37 cellular contexts compared by ENCODE assay signal in the genomic region with DNA sequence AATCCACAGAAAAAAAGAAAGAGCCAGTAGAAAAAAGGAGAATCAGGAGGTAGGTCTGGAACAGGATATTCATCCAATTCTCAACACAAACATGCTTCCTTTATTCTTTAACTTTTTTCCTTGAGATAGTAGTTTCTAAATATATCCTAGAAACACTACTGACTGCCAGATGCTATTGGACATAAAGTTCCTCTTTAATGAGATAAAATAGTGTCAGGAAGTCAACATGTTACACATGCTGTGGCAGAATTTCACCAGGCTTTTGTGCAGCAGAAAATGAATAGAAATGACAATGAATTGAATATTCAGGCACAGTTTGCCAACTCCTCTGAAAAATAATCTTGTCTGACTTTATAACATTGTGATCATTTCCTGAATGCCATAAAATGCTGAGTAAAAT.
DNase-seq lines count a peak whose midpoint lies in the region; ATAC-seq, FAIRE-seq and TF ChIP-seq lines count a peak whose summit lies in the region.
"Had no signal": no experiment of that assay in that cellular context is flagged by ENCODE, and none has a peak within 500 bp of the region (broad histone marks: within the 10 kb centered on the region; RNA-seq: fewer than 3 reads in every experiment).

No MANE protein-coding gene starts in this region.

- H3K4me1 ChIP-seq in liver (ENCODE audit: control insufficient read depth in 4 of 4, insufficient read depth in 4 of 4, low read length in 3 of 4) (no peaks in the 10 kb centered on the region), HepG2 (ENCODE audit: insufficient read depth, low read length) (no peaks in the 10 kb centered on the region), H1 (replicated peaks in 1 of 4; ENCODE audit: control insufficient read depth in 3 of 4, insufficient read depth in 4 of 4, low read length in 3 of 4) (peaks cover 4 to 37% (median 12%) of the 10 kb centered on the region in 4 experiments; a peak in 6 of 7 replicates), transverse colon (no peaks in the 10 kb centered on the region)
- H3K4me1 ChIP-seq: A549, breast epithelium, gastrocnemius medialis, psoas muscle, tibial artery had no signal

- H3K4me2 ChIP-seq in HepG2 (ENCODE audit: low read depth, low read length): no peak overlapping the region
- H3K4me2 ChIP-seq in H1 (ENCODE audit: insufficient read depth in 1 of 2, low read depth in 2 of 2, low read length in 2 of 2): no peak overlapping the region
- H3K4me2 ChIP-seq: A549 had no signal

- POLR2A ChIA-PET in HepG2 (lab: Yijun Ruan, JAX): no interaction called here
- POLR2A ChIA-PET in H1 (lab: Charles Lee; ENCODE audit: partially characterized antibody): no interaction called here

- no peak overlapping the region for H2AK5ac ChIP-seq in H1 (ENCODE audit: low read depth, low read length)

- no peak overlapping the region for H2BK12ac ChIP-seq in H1 (ENCODE audit: low read depth, low read length)

- FAIRE-seq in HepG2 (lab: Jason Lieb, UNC): no peak
- FAIRE-seq in H1 (lab: Jason Lieb, UNC): no peak
- FAIRE-seq: A549 had no signal

- BruUV-seq in HepG2 (replicated peaks; lab: Mats Ljungman, UMichigan): no TSS peak

- H4K5ac ChIP-seq in H1 (ENCODE audit: insufficient read length, low read depth, low read length): peak overlapping the region; percentile 96

- no peak for TF ChIP-seq POLR2A in HepG2 (IDR thresholded peaks at IDR 0.05; ENCODE audit: insufficient read depth in 1 of 2, low read depth in 2 of 2, low read length in 2 of 2)
- no peak for TF ChIP-seq POLR2A in H1 (IDR thresholded peaks at IDR 0.05; ENCODE audit: control extremely low read depth in 1 of 2, low read depth in 2 of 2, low read length in 2 of 2)
- no peak for TF ChIP-seq POLR2A in transverse colon (IDR thresholded peaks at IDR 0.05)

- H2BK15ac ChIP-seq in H1 (ENCODE audit: low read length): no peak overlapping the region

- no peak overlapping the region for H3K4me3 ChIP-seq in liver (ENCODE audit: low read depth in 1 of 3, low read length in 3 of 3)
- no peak overlapping the region for H3K4me3 ChIP-seq in HepG2 (replicated peaks in 1 of 3; ENCODE audit: insufficient read depth in 1 of 3, low read depth in 2 of 3, low read length in 3 of 3)
- H3K4me3 ChIP-seq in H1 (ENCODE audit: extremely low read depth in 1 of 4, insufficient read depth in 2 of 4, low read depth in 3 of 4, low read length in 4 of 4): no peak overlapping the region
- no peak overlapping the region for H3K4me3 ChIP-seq in transverse colon
- H3K4me3 ChIP-seq: A549, breast epithelium, gastrocnemius medialis, psoas muscle, tibial artery had no signal

- H3K36me3 ChIP-seq in liver (ENCODE audit: control insufficient read depth in 4 of 4, insufficient read depth in 3 of 4, low read depth in 1 of 4, low read length in 3 of 4) (no peaks in the 10 kb centered on the region), HepG2 (replicated peaks in 1 of 2; ENCODE audit: control insufficient read depth in 1 of 2, insufficient read depth in 2 of 2, low read length in 2 of 2) (no peaks in the 10 kb centered on the region), H1 (ENCODE audit: control insufficient read depth in 2 of 4, insufficient read depth in 4 of 4, low read length in 3 of 4) (no peaks in the 10 kb centered on the region), transverse colon (no peaks in the 10 kb centered on the region)
- H3K36me3 ChIP-seq: breast epithelium, gastrocnemius medialis, tibial artery had no signal

- in situ Hi-C loops in HepG2 (cut with HindIII; ENCODE audit: extremely low pct_ligation_motif_present, low pct_unique_long_range_greater_than_20kb) (no loop called here), transverse colon (cut with MboI; ENCODE audit: low pct_ligation_motif_present in 1 of 4, low pct_unique_long_range_greater_than_20kb in 1 of 4, low sequenced_read_pairs in 3 of 4) (no loop called here)

- TF ChIP-seq EP300 in HepG2 (IDR thresholded peaks at IDR 0.05; ENCODE audit: low read depth in 2 of 2, low read length in 2 of 2): no peak
- TF ChIP-seq EP300 in HepG2 (CRISPR knock-in tag; IDR thresholded peaks at IDR 0.05; ENCODE audit: borderline replicate concordance): no peak
- TF ChIP-seq EP300 in H1 (IDR thresholded peaks at IDR 0.05; ENCODE audit: borderline replicate concordance in 1 of 2, low read depth in 2 of 2, low read length in 2 of 2): no peak
- no peak for TF ChIP-seq EP300 in transverse colon (IDR thresholded peaks at IDR 0.05; ENCODE audit: low read depth)

- H2BK120ac ChIP-seq in H1 (replicated peaks; ENCODE audit: low read depth, low read length): peak overlapping the region; percentile 91

- no peak overlapping the region for H2AFZ ChIP-seq in HepG2 (ENCODE audit: low read length)
- H2AFZ ChIP-seq in H1 (ENCODE audit: low read length): no peak overlapping the region

- H3K18ac ChIP-seq in H1 (ENCODE audit: extremely low read depth, low read length): no peak overlapping the region; the same call in 1 of the 2 replicates

- no peak overlapping the region for H4K8ac ChIP-seq in H1 (ENCODE audit: extremely low read depth, insufficient read depth, low read length)

- CTCF ChIA-PET in HepG2 (lab: Yijun Ruan, JAX; ENCODE audit: low intra/inter-chr PET ratio, low total read pairs): no interaction called here
- CTCF ChIA-PET in H1 (lab: Charles Lee; ENCODE audit: partially characterized antibody): interaction anchor here (0.6 to 1.6 kb wide), 2 partner anchors 11 to 145 kb away, joined by 3 to 5 read pairs; no protein-coding TSS in a partner anchor

- H3K23me2 ChIP-seq in H1 (ENCODE audit: low read depth, low read length): no peaks in the 10 kb centered on the region

- H4K20me1 ChIP-seq in HepG2 (ENCODE audit: insufficient read depth, low read length) (no peaks in the 10 kb centered on the region), H1 (replicated peaks in 1 of 2; ENCODE audit: control insufficient read depth in 1 of 2, insufficient read depth in 2 of 2, low read length in 2 of 2) (no peaks in the 10 kb centered on the region)

- DNase-seq in HepG2 (ENCODE audit: low spot score) (no peak), H1 (ENCODE audit: low read depth in 1 of 2, low spot score in 2 of 2) (no peak), left kidney (ENCODE audit: low read depth, low spot score) (peak; percentile 8), sciatic nerve (ENCODE audit: low spot score) (no peak), DMS153 treated with DMSO at 0.1 percent for 48 hours (lab: John Stamatoyannopoulos, UW; ENCODE audit: unreplicated experiment) (no peak), transverse colon (no peak)
- DNase-seq: activated CD4-positive, alpha-beta T cell treated with anti-CD3 and anti-CD28 coated beads for 36 hours; activated CD8-positive, alpha-beta T cell treated with anti-CD3 and anti-CD28 coated beads, Interleukin-2, amount 10 ng/mL, durations not matched to agents 7 days and 5 days; activated naive CD4-positive, alpha-beta T cell treated with anti-CD3 and anti-CD28 coated beads, Interleukin-2, amount 50 U/mL, for 16 hours; AML-193; CD4-positive, alpha-beta memory T cell; gastrocnemius medialis; H7; hippocampal formation; immature natural killer cell; left cardiac atrium; midbrain; naive B cell; NCI-H1436; NCI-H2081; NCI-H226; NCI-H69; occipital lobe; psoas muscle; stimulated activated CD4-positive, alpha-beta T cell treated with anti-CD3 and anti-CD28 coated beads, Interleukin-15, amount 100 ng/mL, for 24 hours; stimulated activated CD4-positive, alpha-beta T cell treated with anti-CD3 and anti-CD28 coated beads, Interleukin-4, amount 100 ng/mL, for 4 hours; T-helper 2 cell; tibial artery had no signal

- H3K79me1 ChIP-seq in H1 (ENCODE audit: low read depth, low read length): no peaks in the 10 kb centered on the region

- intact Hi-C loops in HepG2 (cut with micrococcal nuclease; ENCODE audit: unreplicated experiment) (no loop called here), sciatic nerve (cut with DNase I) (no loop called here), transverse colon (cut with DNase I; ENCODE audit: low total_unique reads) (no loop called here)

- TF ChIP-seq RAD21 in liver (IDR thresholded peaks at IDR 0.05): no peak
- no peak for TF ChIP-seq RAD21 in HepG2 (CRISPR knock-in tag; IDR thresholded peaks at IDR 0.05)
- no peak for TF ChIP-seq RAD21 in H1 (IDR thresholded peaks at IDR 0.05 in 1 of 2, conservative IDR thresholded peaks at IDR 0.05 in 1 of 2; ENCODE audit: low read depth in 2 of 2, low read length in 2 of 2)

- no peak for ATAC-seq in HepG2
- ATAC-seq in sciatic nerve: peak; percentile 13
- no peak for ATAC-seq in GM18502 (IDR thresholded peaks at IDR 0.05; ENCODE audit: poor library complexity, unreplicated experiment)
- ATAC-seq: A549; activated CD4-positive, alpha-beta T cell treated with anti-CD3 and anti-CD28 coated beads for 36 hours; activated CD8-positive, alpha-beta T cell treated with anti-CD3 and anti-CD28 coated beads, Interleukin-2, amount 10 ng/mL, durations not matched to agents 7 days and 5 days; activated T-helper 17 cell treated with anti-CD3 and anti-CD28 coated beads, Interleukin-2, amount 50 U/mL, for 72 hours; gastrocnemius medialis; psoas muscle; SK-N-SH treated with all-trans-retinoic acid at 6 μM for 48 hours had no signal

- H3K79me2 ChIP-seq in HepG2 (ENCODE audit: insufficient read depth, low read length): no peaks in the 10 kb centered on the region
- 0 out of 4 replicates have a peak, but pooled peaks cover 0 to 4% of the 10 kb centered on the region in 2 experiments for H3K79me2 ChIP-seq in H1 (ENCODE audit: control insufficient read depth in 1 of 2, insufficient read depth in 2 of 2, low read length in 2 of 2)

- no peak overlapping the region for H4K91ac ChIP-seq in H1 (replicated peaks; ENCODE audit: insufficient read length, low read length)

- H3K27me3 ChIP-seq in liver (ENCODE audit: control insufficient read depth in 4 of 4, insufficient read depth in 4 of 4, low read length in 3 of 4) (peaks cover 0 to 2% (median 0%) of the 10 kb centered on the region in 4 donors), HepG2 (ENCODE audit: control insufficient read depth in 1 of 2, insufficient read depth in 2 of 2, low read length in 2 of 2) (no peaks in the 10 kb centered on the region), H1 (replicated peaks in 1 of 4; ENCODE audit: control insufficient read depth in 3 of 4, extremely low read depth in 1 of 4, insufficient read depth in 3 of 4, low read length in 3 of 4) (no peaks in the 10 kb centered on the region), transverse colon (no peaks in the 10 kb centered on the region)
- H3K27me3 ChIP-seq: breast epithelium, gastrocnemius medialis, tibial artery had no signal

- no peaks in the 10 kb centered on the region for H3K9me3 ChIP-seq in liver (ENCODE audit: control insufficient read depth in 4 of 4, low read length in 3 of 4)
- H3K9me3 ChIP-seq in HepG2 (ENCODE audit: low read length): peaks cover 34% of the 10 kb centered on the region
- no peaks in the 10 kb centered on the region for H3K9me3 ChIP-seq in H1 (ENCODE audit: insufficient read depth in 2 of 2, low read depth in 1 of 2, low read length in 1 of 2)
- H3K9me3 ChIP-seq in transverse colon: no peaks in the 10 kb centered on the region
- H3K9me3 ChIP-seq: A549, breast epithelium, gastrocnemius medialis, psoas muscle, tibial artery had no signal

- H3K27ac ChIP-seq in liver (ENCODE audit: low read depth in 1 of 2, low read length in 2 of 2) (peak overlapping the region in 1 of 2 donors; percentile 30), HepG2 (ENCODE audit: extremely low read length, insufficient read depth, low read length) (no peak overlapping the region), H1 (ENCODE audit: low read depth, low read length) (no peak overlapping the region), transverse colon (no peak overlapping the region)
- H3K27ac ChIP-seq: A549, breast epithelium, gastrocnemius medialis, HL-60, psoas muscle, RWPE1, tibial artery, VCaP had no signal

- H3K56ac ChIP-seq in H1 (replicated peaks; ENCODE audit: insufficient read length, low read depth, low read length): no peak overlapping the region

- H3K9ac ChIP-seq in liver (ENCODE audit: low read depth in 1 of 2, low read length in 2 of 2) (no peak overlapping the region), HepG2 (ENCODE audit: insufficient read depth, low read depth, low read length) (no peak overlapping the region), H1 (replicated peaks in 1 of 4; ENCODE audit: extremely low read depth in 1 of 4, low read depth in 3 of 4, low read length in 3 of 4) (no peak overlapping the region)

- H3K23ac ChIP-seq in H1 (ENCODE audit: insufficient read length): no peak overlapping the region

- H2BK20ac ChIP-seq in H1 (ENCODE audit: low read length): no peak overlapping the region

- TF ChIP-seq CTCF in liver (IDR thresholded peaks at IDR 0.05; ENCODE audit: low read depth, low read length, missing input control) (no peak), HepG2 (CRISPR knock-in tag; IDR thresholded peaks at IDR 0.05) (no peak), H1 (IDR thresholded peaks at IDR 0.05; ENCODE audit: control extremely low read depth in 1 of 3, insufficient read depth in 1 of 3, low read depth in 1 of 3, low read length in 3 of 3) (no peak), transverse colon (IDR thresholded peaks at IDR 0.05) (no peak)

- H2BK5ac ChIP-seq in H1 (ENCODE audit: low read depth, low read length): no peak overlapping the region

- no peak overlapping the region for H3K14ac ChIP-seq in H1 (ENCODE audit: insufficient read length)

- no peak overlapping the region for H3K4ac ChIP-seq in H1 (replicated peaks; ENCODE audit: insufficient read length, low read depth, low read length)
